ENCODE assay signal across 8 cellular contexts in the genomic region with DNA sequence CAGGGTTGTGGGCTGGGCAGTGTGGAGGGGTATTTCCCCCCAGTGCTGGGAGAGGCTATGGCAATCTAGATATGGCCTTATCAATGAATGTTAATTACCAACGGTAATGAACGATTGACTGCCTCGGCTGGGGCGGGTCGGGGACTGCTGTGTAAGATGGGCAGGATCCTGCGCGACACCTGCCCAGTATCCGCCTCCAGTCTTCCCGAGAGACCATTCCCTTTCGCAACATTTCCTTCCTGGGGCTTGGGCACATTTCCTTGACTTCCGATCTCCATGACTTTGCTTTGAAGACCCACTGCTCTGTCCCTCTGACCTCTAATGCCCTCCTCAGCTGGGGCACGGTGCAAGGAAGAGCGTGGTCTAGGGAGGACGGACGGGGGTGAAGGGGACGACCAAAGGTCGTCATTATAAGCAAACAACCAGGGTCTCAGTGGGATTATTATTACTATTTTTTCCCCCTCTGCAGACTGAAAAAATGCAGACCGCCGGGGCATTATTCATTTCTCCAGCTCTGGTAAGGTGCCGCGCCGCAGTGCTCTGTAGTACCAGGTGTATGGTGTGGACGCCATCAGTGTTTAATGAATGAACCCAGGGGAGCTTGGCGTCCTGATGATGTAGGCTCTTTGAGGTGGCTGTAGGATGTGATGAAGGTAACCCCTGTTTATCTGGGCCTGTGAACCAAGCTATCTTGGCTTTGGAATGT. TPM values are rescaled to one million over a fixed set of nuclear protein-coding genes. Genes with fewer than 3 reads are reported as not detected.
A peak's percentile ranks its signal among the peaks of the same experiment; 100 is the strongest.
DNase-seq lines count a peak whose midpoint lies in the region; ATAC-seq and TF ChIP-seq lines count a peak whose summit lies in the region.

No MANE protein-coding gene starts in this region.

- peak overlapping the region; percentile 45 to 93 (median 82) for H3K27ac ChIP-seq in BLaER1 treated with 17β-estradiol and CSF1 and Interleukin-3, amounts not matched to agents 10 nM and 100 nM
- H3K27ac ChIP-seq in HUES48 (ENCODE audit: low read depth, low read length) (peak overlapping the region; percentile 80), mesodermal cell (ENCODE audit: low read depth, low read length, severe bottlenecking) (peak overlapping the region; percentile 79)

- 1 to 2% methylated on average over 12 to 16 of the region's 24 CpGs for WGBS in mesodermal cell (ENCODE audit: insufficient coverage in 2 of 2), 2 experiments

- no peaks in the 10 kb centered on the region for H4K20me1 ChIP-seq in BLaER1 treated with 17β-estradiol and CSF1 and Interleukin-3, amounts not matched to agents 10 nM and 100 nM

- peaks cover 33% of the 10 kb centered on the region for H3K4me1 Mint-ChIP-seq in brain

- H3K27ac Mint-ChIP-seq in brain: peak overlapping the region; percentile 86 to 99 (median 94)

- peaks cover 11% of the 10 kb centered on the region for H3K27me3 Mint-ChIP-seq in brain

- peak overlapping the region; percentile 94 to 99 (median 97) for H3K4me3 Mint-ChIP-seq in brain

- no peaks in the 10 kb centered on the region for H3K9me3 ChIP-seq in BLaER1 treated with 17β-estradiol and CSF1 and Interleukin-3, amounts not matched to agents 10 nM and 100 nM (replicated peaks in 1 of 11)
- H3K9me3 ChIP-seq in HUES48 (ENCODE audit: control insufficient read depth, insufficient read depth, low read length): no peaks in the 10 kb centered on the region
- H3K9me3 ChIP-seq in mesodermal cell (ENCODE audit: control insufficient read depth, low read length): no peaks in the 10 kb centered on the region

- peaks cover 24 to 44% (median 40%) of the 10 kb centered on the region in 11 experiments for H3K36me3 ChIP-seq in BLaER1 treated with 17β-estradiol and CSF1 and Interleukin-3, amounts not matched to agents 10 nM and 100 nM
- H3K36me3 ChIP-seq in HUES48 (ENCODE audit: control insufficient read depth, insufficient read depth, low read length) (peaks cover 35% of the 10 kb centered on the region), mesodermal cell (ENCODE audit: control insufficient read depth, insufficient read depth, low read length) (peaks cover 37% of the 10 kb centered on the region)

- H3K4me2 ChIP-seq in BLaER1 treated with 17β-estradiol and CSF1 and Interleukin-3, amounts not matched to agents 10 nM and 100 nM: peak overlapping the region; percentile 76 to 98 (median 92)

- H3K27me3 ChIP-seq in BLaER1 treated with 17β-estradiol and CSF1 and Interleukin-3, amounts not matched to agents 10 nM and 100 nM: no peaks in the 10 kb centered on the region
- H3K27me3 ChIP-seq in HUES48 (ENCODE audit: control insufficient read depth, insufficient read depth, low read length): no peaks in the 10 kb centered on the region

- ATAC-seq in HG03342 (IDR thresholded peaks at IDR 0.05; ENCODE audit: unreplicated experiment): no peak

- TF ChIP-seq CTCF in brain (conservative IDR thresholded peaks at IDR 0.05): no peak

- peak overlapping the region; percentile 79 to 90 (median 87) for H3K9ac ChIP-seq in BLaER1 treated with 17β-estradiol and CSF1 and Interleukin-3, amounts not matched to agents 10 nM and 100 nM
- peak overlapping the region; percentile 65 for H3K9ac ChIP-seq in HUES48 (ENCODE audit: low read depth, low read length)

- DNase-seq in mesenteric fat pad (ENCODE audit: low spot score): no peak
- no peak for DNase-seq in activated CD4-positive, CD25-positive, alpha-beta regulatory T cell (lab: John Stamatoyannopoulos, UW)
- no peak for DNase-seq in kidney tubule cell (ENCODE audit: low spot score)

- peak overlapping the region; percentile 72 to 92 (median 86) for H3K4me3 ChIP-seq in BLaER1 treated with 17β-estradiol and CSF1 and Interleukin-3, amounts not matched to agents 10 nM and 100 nM
- peak overlapping the region; percentile 92 for H3K4me3 ChIP-seq in HUES48 (ENCODE audit: low read depth, low read length)
- peak overlapping the region; percentile 89 for H3K4me3 ChIP-seq in mesodermal cell (ENCODE audit: extremely low read depth, insufficient read depth, low read length, poor library complexity, severe bottlenecking)

- peaks cover 7% of the 10 kb centered on the region for H3K36me3 Mint-ChIP-seq in brain

- H3K9me3 Mint-ChIP-seq in brain: peaks cover 0 to 8% (median 0%) of the 10 kb centered on the region in 5 experiments

- H3K4me1 ChIP-seq in BLaER1 treated with 17β-estradiol and CSF1 and Interleukin-3, amounts not matched to agents 10 nM and 100 nM: peaks cover 28 to 41% (median 34%) of the 10 kb centered on the region in 10 experiments
- no peaks in the 10 kb centered on the region for H3K4me1 ChIP-seq in HUES48 (ENCODE audit: control insufficient read depth, insufficient read depth, low read length)
- H3K4me1 ChIP-seq in mesodermal cell (ENCODE audit: control insufficient read depth, insufficient read depth, low read length, poor library complexity, severe bottlenecking): peaks cover 8% of the 10 kb centered on the region

RNA-seq across cellular contexts. Expression of a gene that starts 0.5 kb away (rescaled TPM):
- polyA plus RNA-seq in brain (ENCODE audit: insufficient read depth, low read depth, low replicate concordance): 329 TPM
- polyA plus RNA-seq in mesodermal cell (2013, experiment 1 of 2): 104 TPM
- 88.2 TPM for polyA plus RNA-seq in mesodermal cell (2013, experiment 2 of 2)
- total RNA-seq in mesenteric fat pad: 51.0 TPM

RNA-seq across cellular contexts. Expression of a gene that starts 15.1 kb away (rescaled TPM):
- 73.5 TPM for polyA plus RNA-seq in brain (ENCODE audit: insufficient read depth, low read depth, low replicate concordance)
- polyA plus RNA-seq in mesodermal cell (2013, experiment 1 of 2): 73.5 TPM
- polyA plus RNA-seq in mesodermal cell (2013, experiment 2 of 2): 57.8 TPM
- 57.5 TPM for total RNA-seq in mesenteric fat pad

RNA-seq across cellular contexts. Expression of a gene that starts 51.5 kb away (rescaled TPM):
- 140 TPM for polyA plus RNA-seq in brain (ENCODE audit: insufficient read depth, low read depth, low replicate concordance)
- polyA plus RNA-seq in mesodermal cell (2013, experiment 1 of 2): 163 TPM
- 133 TPM for polyA plus RNA-seq in mesodermal cell (2013, experiment 2 of 2)
- 104 TPM for total RNA-seq in mesenteric fat pad
